In the genomic region with DNA sequence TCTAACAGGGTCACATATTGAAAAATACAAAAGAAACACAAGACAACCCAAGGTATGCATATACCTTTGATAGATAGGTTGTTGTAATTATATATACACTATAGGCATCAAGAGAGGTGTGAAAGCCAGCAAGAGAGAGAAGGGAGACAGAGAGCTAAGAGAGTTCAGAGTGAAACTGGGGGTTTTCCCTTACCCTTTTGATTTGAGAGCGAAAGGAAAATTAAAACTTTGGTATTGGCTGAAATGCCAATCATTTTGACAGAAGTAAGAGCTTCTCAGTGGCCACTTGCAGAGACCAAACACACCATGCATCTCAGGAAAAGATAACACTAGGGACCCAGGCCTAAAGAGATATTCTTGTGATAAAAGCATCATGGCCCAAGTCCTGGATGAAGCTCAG, we compare ENCODE assay signal across 19 cellular contexts.
DNase-seq lines count a peak whose midpoint lies in the region; ATAC-seq and TF ChIP-seq lines count a peak whose summit lies in the region.
"Had no signal": no experiment of that assay in that cellular context is flagged by ENCODE, and none has a peak within 500 bp of the region (broad histone marks: within the 10 kb centered on the region; RNA-seq: fewer than 3 reads in every experiment).

No MANE protein-coding gene starts in this region.

- no peaks in the 10 kb centered on the region for H3K79me2 ChIP-seq in hepatocyte

- no peaks in the 10 kb centered on the region for H3K4me1 Mint-ChIP-seq in CD8-positive, alpha-beta memory T cell
- H3K4me1 Mint-ChIP-seq: activated CD4-positive, alpha-beta T cell treated with anti-CD3 and anti-CD28 coated beads, Interleukin-2, amount 10 ng/mL, durations not matched to agents 24 days and 14 days had no signal

- no peaks in the 10 kb centered on the region for H3K4me1 ChIP-seq in CD8-positive, alpha-beta memory T cell (ENCODE audit: insufficient read depth, low read length)
- no peaks in the 10 kb centered on the region for H3K4me1 ChIP-seq in hepatocyte (ENCODE audit: insufficient read depth)

- no peak overlapping the region for H3K4me2 ChIP-seq in hepatocyte

- POLR2A ChIA-PET in CD8-positive, alpha-beta memory T cell (lab: Charles Lee) = no interaction called here

- CTCF ChIA-PET in CD8-positive, alpha-beta memory T cell (lab: Charles Lee) = no interaction called here

- H4K20me1 ChIP-seq in hepatocyte (ENCODE audit: insufficient read depth, poor library complexity, severe bottlenecking) = no peaks in the 10 kb centered on the region

- TF ChIP-seq CTCF in hepatocyte (IDR thresholded peaks at IDR 0.05; ENCODE audit: poor library complexity) = no peak

- H3K27ac Mint-ChIP-seq in CD8-positive, alpha-beta memory T cell = no peak overlapping the region
- H3K27ac Mint-ChIP-seq: activated CD4-positive, alpha-beta T cell treated with anti-CD3 and anti-CD28 coated beads, Interleukin-2, amount 10 ng/mL, durations not matched to agents 24 days and 14 days; CD8-positive, alpha-beta T cell; natural killer cell treated with Interleukin-12 subunit alpha and Interleukin-12 subunit beta and Interleukin-15 and Interleukin-18, amount 100 ng/mL, for 72 hours had no signal

- no peak overlapping the region for H3K4me3 Mint-ChIP-seq in CD8-positive, alpha-beta memory T cell
- H3K4me3 Mint-ChIP-seq: activated CD4-positive, alpha-beta T cell treated with anti-CD3 and anti-CD28 coated beads, Interleukin-2, amount 10 ng/mL, durations not matched to agents 24 days and 14 days; CD8-positive, alpha-beta T cell; natural killer cell treated with Interleukin-12 subunit alpha and Interleukin-12 subunit beta and Interleukin-15 and Interleukin-18, amount 100 ng/mL, for 72 hours had no signal

- no peak overlapping the region for H3K27ac ChIP-seq in CD8-positive, alpha-beta memory T cell (ENCODE audit: low read depth, low read length)
- H3K27ac ChIP-seq in hepatocyte = no peak overlapping the region
- H3K27ac ChIP-seq: skin epidermis, thoracic aorta had no signal

- no peaks in the 10 kb centered on the region for H3K9me2 ChIP-seq in hepatocyte (replicated peaks; ENCODE audit: insufficient read depth)

- H2AFZ ChIP-seq in hepatocyte = no peak overlapping the region

- no peak overlapping the region for H3K4me3 ChIP-seq in CD8-positive, alpha-beta memory T cell (ENCODE audit: low read length)
- H3K4me3 ChIP-seq in hepatocyte = no peak overlapping the region
- H3K4me3 ChIP-seq: skin epidermis, thoracic aorta had no signal

- no peaks in the 10 kb centered on the region for H3K36me3 ChIP-seq in CD8-positive, alpha-beta memory T cell (ENCODE audit: insufficient read depth, low read length)
- H3K36me3 ChIP-seq in hepatocyte (replicated peaks; ENCODE audit: insufficient read depth, low read depth) = no peaks in the 10 kb centered on the region
- H3K36me3 ChIP-seq: thoracic aorta had no signal

- WGBS in hepatocyte (ENCODE audit: low lambda C conversion rate, missing lambda C conversion rate) = 96% methylated on average over 1 of the region's 1 CpG

- H3K36me3 Mint-ChIP-seq in CD8-positive, alpha-beta memory T cell = no peaks in the 10 kb centered on the region
- H3K36me3 Mint-ChIP-seq: CD8-positive, alpha-beta T cell; natural killer cell treated with Interleukin-12 subunit alpha and Interleukin-12 subunit beta and Interleukin-15 and Interleukin-18, amount 100 ng/mL, for 72 hours had no signal

- no peaks in the 10 kb centered on the region for H3K27me3 ChIP-seq in CD8-positive, alpha-beta memory T cell (ENCODE audit: insufficient read depth, low read length, poor library complexity, severe bottlenecking)
- no peaks in the 10 kb centered on the region for H3K27me3 ChIP-seq in hepatocyte

- H3K27me3 Mint-ChIP-seq in CD8-positive, alpha-beta memory T cell = peaks cover 0 to 3% of the 10 kb centered on the region in 2 donors
- H3K27me3 Mint-ChIP-seq: activated CD4-positive, alpha-beta T cell treated with anti-CD3 and anti-CD28 coated beads, Interleukin-2, amount 10 ng/mL, durations not matched to agents 24 days and 14 days; natural killer cell treated with Interleukin-12 subunit alpha and Interleukin-12 subunit beta and Interleukin-15 and Interleukin-18, amount 100 ng/mL, for 72 hours had no signal

- DNase-seq in NCI-H1092 treated with DMSO at 0.1 percent for 48 hours (lab: John Stamatoyannopoulos, UW) (no peak), amniotic stem cell (lab: John Stamatoyannopoulos, UW) (no peak), hepatocyte (ENCODE audit: low spot score) (no peak)
- DNase-seq in CD8-positive, alpha-beta memory T cell = no peak
- DNase-seq: activated CD4-positive, alpha-beta T cell treated with anti-CD3 and anti-CD28 coated beads, Interleukin-2, amount 10 ng/mL, durations not matched to agents 24 days and 14 days; activated naive CD4-positive, alpha-beta T cell; CD8-positive, alpha-beta T cell; hypothalamus; Kasumi-1; mesendoderm; NCI-H1417; stimulated activated CD4-positive, alpha-beta T cell treated with anti-CD3 and anti-CD28 coated beads, Interleukin-4, amount 100 ng/mL, for 24 hours had no signal

- ATAC-seq in GM18520 (IDR thresholded peaks at IDR 0.05; ENCODE audit: unreplicated experiment) (peak; percentile 97), GM19463 (IDR thresholded peaks at IDR 0.05; ENCODE audit: unreplicated experiment) (peak; percentile 79), HG02852 (IDR thresholded peaks at IDR 0.05; ENCODE audit: unreplicated experiment) (peak; percentile 81), HG03469 (IDR thresholded peaks at IDR 0.05; ENCODE audit: unreplicated experiment) (peak; percentile 55)
- ATAC-seq: CD8-positive, alpha-beta T cell; natural killer cell treated with Interleukin-12 subunit alpha and Interleukin-12 subunit beta and Interleukin-15 and Interleukin-18, amount 100 ng/mL, for 72 hours had no signal

- H3K9me3 ChIP-seq in CD8-positive, alpha-beta memory T cell (ENCODE audit: low read length) = no peaks in the 10 kb centered on the region
- H3K9me3 ChIP-seq in hepatocyte (ENCODE audit: low read depth) = no peaks in the 10 kb centered on the region
- H3K9me3 ChIP-seq: thoracic aorta had no signal

- H3K9me3 Mint-ChIP-seq in CD8-positive, alpha-beta memory T cell = no peaks in the 10 kb centered on the region
- H3K9me3 Mint-ChIP-seq: activated CD4-positive, alpha-beta T cell treated with anti-CD3 and anti-CD28 coated beads, Interleukin-2, amount 10 ng/mL, durations not matched to agents 24 days and 14 days had no signal
